In the genomic region with DNA sequence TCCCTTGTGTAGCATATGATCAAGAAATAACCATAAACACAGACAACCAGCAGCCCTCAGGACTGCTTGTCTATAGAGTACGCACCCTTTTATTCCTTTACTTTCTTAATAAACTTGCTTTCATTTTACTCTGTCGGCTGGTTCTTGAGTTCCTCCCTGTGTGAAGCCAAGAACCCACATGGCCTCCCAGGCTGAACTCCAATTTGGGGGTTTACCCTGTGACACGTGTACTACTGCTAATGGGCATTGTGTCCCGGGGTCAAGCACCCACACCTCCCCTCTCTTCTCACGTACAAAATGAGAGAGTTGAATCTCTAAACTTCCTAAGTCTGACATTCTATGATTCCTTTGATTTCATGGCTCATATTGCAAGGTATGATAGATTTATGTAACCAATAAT, we compare ENCODE assay signal across 18 cellular contexts. TPM values are rescaled to one million over a fixed set of nuclear protein-coding genes. Genes with fewer than 3 reads are reported as not detected.
DNase-seq lines count a peak whose midpoint lies in the region; ATAC-seq and TF ChIP-seq lines count a peak whose summit lies in the region.
"Had no signal": no experiment of that assay in that cellular context is flagged by ENCODE, and none has a peak within 500 bp of the region (broad histone marks: within the 10 kb centered on the region; RNA-seq: fewer than 3 reads in every experiment).

No MANE protein-coding gene starts in this region.

- POLR2A ChIA-PET in PC-3 (lab: Charles Lee; ENCODE audit: unreplicated experiment) = no interaction called here
- POLR2A ChIA-PET in T-cell (lab: Charles Lee) = no interaction called here

- intact Hi-C loops in PC-3 (cut with micrococcal nuclease) = no loop called here
- intact Hi-C loops in tibial artery (cut with DNase I; ENCODE audit: low total_unique reads) = no loop called here

- H3K4me3 ChIP-seq in PC-3 (ENCODE audit: low read length) = no peak overlapping the region
- no peak overlapping the region for H3K4me3 ChIP-seq in esophagus (ENCODE audit: low read depth in 1 of 2, low read length in 2 of 2)
- H3K4me3 ChIP-seq in muscle layer of duodenum (ENCODE audit: low read depth in 1 of 2, low read length in 2 of 2) = peak overlapping the region; percentile 1 to 38
- peak overlapping the region in 1 of 2 donors; percentile 13 for H3K4me3 ChIP-seq in tibial artery
- H3K4me3 ChIP-seq: pancreas had no signal

- CTCF ChIA-PET in PC-3 (lab: Charles Lee) = no interaction called here
- CTCF ChIA-PET in T-cell (lab: Charles Lee) = no interaction called here

- H3K27me3 ChIP-seq in PC-3 (ENCODE audit: low read length) (no peaks in the 10 kb centered on the region), esophagus (ENCODE audit: control insufficient read depth in 1 of 2, insufficient read depth in 2 of 2, low read length in 2 of 2) (no peaks in the 10 kb centered on the region), muscle layer of duodenum (ENCODE audit: low read depth, low read length) (no peaks in the 10 kb centered on the region), tibial artery (no peaks in the 10 kb centered on the region)
- H3K27me3 ChIP-seq: pancreas had no signal

- H3K36me3 Mint-ChIP-seq in T-cell = no peaks in the 10 kb centered on the region
- H3K36me3 Mint-ChIP-seq: activated naive CD8-positive, alpha-beta T cell had no signal

- H3F3A ChIP-seq in PC-3 (ENCODE audit: low read length, unreplicated experiment) = no peaks in the 10 kb centered on the region

- H3K9ac ChIP-seq in PC-3 (ENCODE audit: low read length) = no peak overlapping the region

- H3K79me2 ChIP-seq in PC-3 (ENCODE audit: low read length) = no peaks in the 10 kb centered on the region

- WGBS in esophagus, 2 donors = 55 to 56% methylated on average over 5 of the region's 5 CpGs

- H3K27ac ChIP-seq in PC-3 (ENCODE audit: low read length) (0 out of 2 replicates have a peak overlapping the region, but pooled peaks have one; percentile 16), esophagus (ENCODE audit: low read depth in 2 of 2, low read length in 1 of 2) (peak overlapping the region; percentile 48 to 76), muscle layer of duodenum (ENCODE audit: low read length) (peak overlapping the region; percentile 51), tibial artery (peak overlapping the region; percentile 26 to 48)
- H3K27ac ChIP-seq: C4-2B had no signal

- H3K36me3 ChIP-seq in PC-3 (ENCODE audit: low read depth, low read length) = no peaks in the 10 kb centered on the region
- H3K36me3 ChIP-seq in esophagus (ENCODE audit: control insufficient read depth in 2 of 2, insufficient read depth in 2 of 2, low read length in 1 of 2) = no peaks in the 10 kb centered on the region
- peaks cover 0 to 5% of the 10 kb centered on the region in 2 donors for H3K36me3 ChIP-seq in muscle layer of duodenum (ENCODE audit: control insufficient read depth in 1 of 2, insufficient read depth in 2 of 2, low read length in 2 of 2)
- H3K36me3 ChIP-seq in tibial artery = no peaks in the 10 kb centered on the region
- H3K36me3 ChIP-seq: pancreas had no signal

- no peak overlapping the region for H3K27ac Mint-ChIP-seq in T-cell
- H3K27ac Mint-ChIP-seq: activated CD4-positive, alpha-beta T cell treated with anti-CD3 and anti-CD28 coated beads, Interleukin-2, amount 10 ng/mL, durations not matched to agents 7 days and 5 days; activated naive CD8-positive, alpha-beta T cell had no signal

- H2AFZ ChIP-seq in PC-3 (ENCODE audit: low read length) = no peak overlapping the region

- no peaks in the 10 kb centered on the region for H3K9me3 Mint-ChIP-seq in T-cell
- H3K9me3 Mint-ChIP-seq: activated CD4-positive, alpha-beta T cell treated with anti-CD3 and anti-CD28 coated beads, Interleukin-2, amount 10 ng/mL, durations not matched to agents 7 days and 5 days had no signal

- no TSS peak for BruUV-seq in PC-3 (replicated peaks; lab: Mats Ljungman, UMichigan)

- no peak for DNase-seq in PC-3
- no peak for DNase-seq in tibial artery
- DNase-seq in AG20443 (ENCODE audit: low spot score) = no peak
- DNase-seq in T-cell = no peak
- DNase-seq: activated CD4-positive, alpha-beta T cell treated with anti-CD3 and anti-CD28 coated beads, Interleukin-2, amount 10 ng/mL, durations not matched to agents 7 days and 5 days; activated T-cell treated with anti-CD3 and anti-CD28 coated beads, Interleukin-2, amount 50 U/mL, for 1 hour; effector memory CD4-positive, alpha-beta T cell; NCI-H1930; NCI-H524 treated with DMSO at 0.1 percent for 48 hours; pancreas; stimulated activated CD4-positive, alpha-beta T cell treated with anti-CD3 and anti-CD28 coated beads, Interleukin-12 subunit alpha, Interleukin-12 subunit beta, amount 100 ng/mL, for 4 hours had no signal

- H3K4me1 Mint-ChIP-seq in T-cell = peaks cover 12 to 16% (median 14%) of the 10 kb centered on the region in 3 donors

- H3K4me2 ChIP-seq in PC-3 (ENCODE audit: low read length) = 0 out of 2 replicates have a peak overlapping the region, but pooled peaks have one; percentile 26

- H4K20me1 ChIP-seq in PC-3 (ENCODE audit: low read length) = no peaks in the 10 kb centered on the region

- H3K4me1 ChIP-seq in PC-3 (ENCODE audit: insufficient read depth, low read length) = peaks cover 10% of the 10 kb centered on the region
- peaks cover 0 to 3% of the 10 kb centered on the region in 2 donors for H3K4me1 ChIP-seq in esophagus (ENCODE audit: control insufficient read depth in 2 of 2, insufficient read depth in 2 of 2, low read length in 1 of 2)
- peaks cover 14 to 58% of the 10 kb centered on the region in 2 donors for H3K4me1 ChIP-seq in muscle layer of duodenum (ENCODE audit: control insufficient read depth in 1 of 2, insufficient read depth in 2 of 2, low read length in 2 of 2)
- peaks cover 0 to 54% (median 20%) of the 10 kb centered on the region in 4 donors for H3K4me1 ChIP-seq in tibial artery
- H3K4me1 ChIP-seq: pancreas had no signal

- no peak overlapping the region for H3K4me3 Mint-ChIP-seq in T-cell
- H3K4me3 Mint-ChIP-seq: activated CD4-positive, alpha-beta T cell treated with anti-CD3 and anti-CD28 coated beads, Interleukin-2, amount 10 ng/mL, durations not matched to agents 7 days and 5 days; activated naive CD8-positive, alpha-beta T cell had no signal

- H3K9me3 ChIP-seq in PC-3 (ENCODE audit: low read length) = no peaks in the 10 kb centered on the region
- no peaks in the 10 kb centered on the region for H3K9me3 ChIP-seq in esophagus (ENCODE audit: control insufficient read depth in 2 of 2, insufficient read depth in 1 of 2, low read depth in 1 of 2, low read length in 1 of 2)
- no peaks in the 10 kb centered on the region for H3K9me3 ChIP-seq in muscle layer of duodenum (ENCODE audit: control insufficient read depth in 1 of 2, low read length in 2 of 2)
- no peaks in the 10 kb centered on the region for H3K9me3 ChIP-seq in tibial artery
- H3K9me3 ChIP-seq: pancreas had no signal

- peaks cover 9% of the 10 kb centered on the region in 2 donors for H3K27me3 Mint-ChIP-seq in T-cell

- no peak for ATAC-seq in PC-3
- ATAC-seq in T-cell (replicated peaks in 1 of 4) = no peak
- ATAC-seq in GM19351 (IDR thresholded peaks at IDR 0.05; ENCODE audit: unreplicated experiment) = no peak
- ATAC-seq in HG03342 (IDR thresholded peaks at IDR 0.05; ENCODE audit: unreplicated experiment) = no peak
- ATAC-seq: pancreas had no signal

- no peak for TF ChIP-seq CTCF in PC-3 (conservative IDR thresholded peaks at IDR 0.05; ENCODE audit: low read depth, low read length)
- no peak for TF ChIP-seq CTCF in tibial artery (IDR thresholded peaks at IDR 0.05)

- H3K9me2 ChIP-seq in PC-3 (replicated peaks; ENCODE audit: low read length) = no peaks in the 10 kb centered on the region

RNA-seq across cellular contexts. Expression of gene LAMA4, which starts 9.9 kb away (rescaled TPM):
- total RNA-seq in PC-3 (2014; rRNA removed) (9.4 and 18.3 TPM in 2 replicates), T-cell (under 1 TPM in 3 of 5 donors, not detected in 2; 0.25 to 0.85 (median 0.56) TPM)
- polyA plus RNA-seq in esophagus = 10 to 100 TPM; 10.9 to 13.6 TPM
- total RNA-seq: activated CD4-positive, alpha-beta T cell treated with anti-CD3 and anti-CD28 coated beads, Interleukin-2, amount 10 ng/mL, durations not matched to agents 7 days and 5 days; OCI-LY7 had no signal

Comparison
In these comparisons a context has a peak if more than half of its experiments do, and no peak if none do; other contexts are left out.
1. H3K4me3 ChIP-seq: peak in muscle layer of duodenum (2 of 2); none in PC-3 (single experiment) and esophagus (0 of 2).
2. Peak in every context shown above with its lines, with median percentiles within 50 percentile points of each other: H3K27ac ChIP-seq.